ENCODE assay signal across 25 cellular contexts in genomic region chr7:129769866-129770808, GRCh38.
"Had no signal": no experiment of that assay in that cellular context is flagged by ENCODE, and none has a peak within 500 bp of the region (broad histone marks: within the 10 kb centered on the region; RNA-seq: fewer than 3 reads in every experiment).

No MANE protein-coding gene starts in this region.

- H3K36me3 ChIP-seq: brain microvascular endothelial cell had no signal

- ATAC-seq: activated CD4-positive, alpha-beta T cell treated with anti-CD3 and anti-CD28 coated beads for 36 hours; activated T-helper 17 cell treated with anti-CD3 and anti-CD28 coated beads, Interleukin-2, amount 50 U/mL, for 72 hours; T-cell had no signal

- H3K27me3 ChIP-seq: brain microvascular endothelial cell had no signal

- H2AFZ ChIP-seq: PC-9 had no signal

- DNase-seq: activated CD4-positive, alpha-beta memory T cell treated with anti-CD3 and anti-CD28 coated beads, Interleukin-2, amount 10 ng/mL, durations not matched to agents 7 days and 5 days; activated CD4-positive, alpha-beta T cell treated with anti-CD3 and anti-CD28 coated beads for 36 hours; activated CD4-positive, alpha-beta T cell treated with anti-CD3 and anti-CD28 coated beads, Interleukin-2, amount 50 U/mL, for 1 hour; activated gamma-delta T cell; activated naive CD4-positive, alpha-beta T cell treated with anti-CD3 and anti-CD28 coated beads for 36 hours; activated T-cell treated with anti-CD3 and anti-CD28 coated beads for 4 hours; activated T-cell treated with anti-CD3 and anti-CD28 coated beads, Interleukin-2, amount 50 U/mL, for 48 hours; amygdala; brain microvascular endothelial cell; caudate nucleus; Karpas-422; MM.1S; NCI-H1105 treated with DMSO at 0.1 percent for 48 hours; NCI-H1436 treated with DMSO at 0.1 percent for 48 hours; NCI-H187; NCI-H2081; NCI-H446; NCI-H524; SHP77 treated with DMSO at 0.1 percent for 48 hours; T-cell; T-helper 2 cell; T1000 had no signal

- H3K4me3 ChIP-seq: PC-9 had no signal

- H3K27ac ChIP-seq: brain microvascular endothelial cell, PC-9 had no signal

- FAIRE-seq: TTC549 had no signal

- H3K4me2 ChIP-seq: PC-9 had no signal
